Comparison of ENCODE assay signal across 11 cellular contexts in the genomic region with DNA sequence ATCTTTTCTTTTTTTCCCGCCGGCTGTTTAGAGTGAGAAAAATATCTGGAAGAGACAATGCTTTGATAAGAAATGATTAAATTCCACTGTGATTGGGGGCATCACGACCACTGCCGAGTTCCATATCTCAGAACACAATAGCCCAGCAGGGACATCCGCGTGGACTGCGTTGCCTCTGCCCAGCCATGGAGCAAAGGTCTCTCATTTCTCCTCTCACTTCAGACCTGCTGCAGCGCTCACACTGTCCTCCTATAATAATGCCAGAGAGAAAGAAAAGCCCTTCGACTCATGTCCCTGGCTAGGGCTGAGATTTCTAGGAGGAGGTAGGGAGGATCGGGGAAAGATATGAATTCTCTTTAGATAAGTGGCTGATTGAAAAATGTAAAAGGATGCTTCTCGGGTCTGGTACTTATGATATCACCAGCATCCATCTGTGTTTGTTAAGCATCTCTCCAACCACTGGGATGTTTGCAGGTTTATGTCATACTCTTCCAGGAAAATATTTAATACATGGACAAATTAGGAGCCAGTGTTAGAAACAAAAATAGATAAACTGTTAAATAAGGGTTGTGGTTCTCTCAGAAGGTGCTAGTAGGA.
DNase-seq lines count a peak whose midpoint lies in the region; ATAC-seq, FAIRE-seq and TF ChIP-seq lines count a peak whose summit lies in the region.
"Had no signal": no experiment of that assay in that cellular context is flagged by ENCODE, and none has a peak within 500 bp of the region (broad histone marks: within the 10 kb centered on the region; RNA-seq: fewer than 3 reads in every experiment).

No MANE protein-coding gene starts in this region.

- TF ChIP-seq CTCF in MM.1S (IDR thresholded peaks at IDR 0.05; ENCODE audit: low read length) (no peak), bronchial epithelial cell (IDR thresholded peaks at IDR 0.05; ENCODE audit: insufficient read depth, low read length, severe bottlenecking) (no peak), thyroid gland (IDR thresholded peaks at IDR 0.05) (no peak)

- TF ChIP-seq POLR2A in thyroid gland (IDR thresholded peaks at IDR 0.05) = no peak

- H3K9ac ChIP-seq in MM.1S (ENCODE audit: low read length) = no peak overlapping the region

- H3K27me3 ChIP-seq in MM.1S (replicated peaks; ENCODE audit: insufficient read depth, low read length) (no peaks in the 10 kb centered on the region), bronchial epithelial cell (ENCODE audit: control insufficient read depth, insufficient read depth, low read length) (no peaks in the 10 kb centered on the region), thyroid gland (no peaks in the 10 kb centered on the region)

- no peaks in the 10 kb centered on the region for H3K9me3 ChIP-seq in MM.1S (replicated peaks; ENCODE audit: insufficient read depth, low read length)
- no peaks in the 10 kb centered on the region for H3K9me3 ChIP-seq in thyroid gland

- H4K20me1 ChIP-seq in MM.1S (ENCODE audit: insufficient read depth, low read length) = no peaks in the 10 kb centered on the region

- no peaks in the 10 kb centered on the region for H3K79me2 ChIP-seq in MM.1S (ENCODE audit: low read length)

- no peak overlapping the region for H3K27ac ChIP-seq in MM.1S (ENCODE audit: low read length)
- peak overlapping the region in 2 of 3 donors; percentile 37 to 42 for H3K27ac ChIP-seq in thyroid gland

- no peak overlapping the region for H3K4me3 ChIP-seq in MM.1S (ENCODE audit: low read length)
- no peak overlapping the region for H3K4me3 ChIP-seq in bronchial epithelial cell (ENCODE audit: low read depth, low read length)
- H3K4me3 ChIP-seq in thyroid gland (replicated peaks in 1 of 3) = no peak overlapping the region

- H3K36me3 ChIP-seq in MM.1S (replicated peaks; ENCODE audit: insufficient read depth, low read length) (no peaks in the 10 kb centered on the region), bronchial epithelial cell (ENCODE audit: control insufficient read depth, insufficient read depth, low read length) (no peaks in the 10 kb centered on the region), thyroid gland (no peaks in the 10 kb centered on the region)

- 71 to 72% methylated on average over 11 of the region's 11 CpGs for WGBS in thyroid gland, 2 donors

- 0 out of 2 replicates have a peak, but pooled peaks cover 6% of the 10 kb centered on the region for H3K4me1 ChIP-seq in MM.1S (ENCODE audit: low read length)
- H3K4me1 ChIP-seq in thyroid gland = peaks cover 14 to 29% of the 10 kb centered on the region in 2 donors

- ATAC-seq in HG03432 (IDR thresholded peaks at IDR 0.05; ENCODE audit: unreplicated experiment) (no peak), GM18502 (IDR thresholded peaks at IDR 0.05; ENCODE audit: poor library complexity, unreplicated experiment) (no peak)

- H2AFZ ChIP-seq in MM.1S (ENCODE audit: low read length) = no peak overlapping the region

- peak overlapping the region; percentile 21; the same call in 1 of the 2 replicates for H3K4me2 ChIP-seq in MM.1S (ENCODE audit: low read depth, low read length)

- no peaks in the 10 kb centered on the region for H3F3A ChIP-seq in MM.1S (ENCODE audit: insufficient read depth, low read length)

- H3K9me2 ChIP-seq in MM.1S (replicated peaks; ENCODE audit: insufficient read depth, low read length) = no peaks in the 10 kb centered on the region

- intact Hi-C loops in thyroid gland (cut with DNase I) = no loop called here

- no peak for DNase-seq in MM.1S
- peak; percentile 12 for DNase-seq in bronchial epithelial cell (ENCODE audit: low read depth)
- peak; percentile 69 for DNase-seq in kidney glomerular epithelial cell (lab: John Stamatoyannopoulos, UW)
- peak; percentile 7 to 8 for DNase-seq in thyroid gland
- DNase-seq in activated gamma-delta T cell treated with Interleukin-2 at 50 U/mL for 16 hours = no peak
- DNase-seq: activated CD4-positive, alpha-beta T cell treated with anti-CD3 and anti-CD28 coated beads, Interleukin-2, amount 10 ng/mL, durations not matched to agents 7 days and 5 days; DMS 273 treated with DMSO at 0.1 percent for 48 hours; NCI-H82; stimulated activated CD4-positive, alpha-beta T cell treated with anti-CD3 and anti-CD28 coated beads, Interleukin-15, amount 100 ng/mL, for 24 hours had no signal

- no peak for FAIRE-seq in bronchial epithelial cell (lab: Jason Lieb, UNC)

Comparison
In these comparisons a context has a peak if more than half of its experiments do, and no peak if none do; other contexts are left out.
1. DNase-seq: peak in bronchial epithelial cell (single experiment), kidney glomerular epithelial cell (single experiment) and thyroid gland (2 of 2); none in MM.1S (single experiment) and activated gamma-delta T cell treated with Interleukin-2 at 50 U/mL for 16 hours (single experiment).